In the genomic region with DNA sequence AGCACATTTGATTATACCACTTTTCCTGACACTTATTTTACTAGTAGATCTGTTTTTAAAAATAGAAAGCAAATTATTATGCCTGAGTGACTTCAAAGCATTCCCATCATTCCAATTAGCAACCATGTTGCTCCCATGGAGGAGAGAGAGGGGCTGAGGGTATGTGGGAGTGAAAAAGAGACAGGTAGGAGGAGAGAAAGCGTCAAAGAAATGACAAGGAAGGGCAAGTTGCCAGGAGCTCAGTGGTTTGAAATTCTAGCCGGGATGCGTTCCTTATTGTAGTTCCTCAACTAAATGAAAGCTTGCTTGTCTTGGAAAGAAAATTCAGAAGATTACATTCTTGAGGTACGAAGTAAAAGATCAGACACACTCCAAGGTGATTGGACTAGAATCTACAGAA, we compare ENCODE assay signal across 28 cellular contexts.
DNase-seq lines count a peak whose midpoint lies in the region; ATAC-seq, FAIRE-seq and TF ChIP-seq lines count a peak whose summit lies in the region.
"Had no signal": no experiment of that assay in that cellular context is flagged by ENCODE, and none has a peak within 500 bp of the region (broad histone marks: within the 10 kb centered on the region; RNA-seq: fewer than 3 reads in every experiment).

No MANE protein-coding gene starts in this region.

- no CpG with 5 or more reads among the region's 4 CpGs for WGBS in H9 (ENCODE audit: extremely low coverage, insufficient read length, low lambda C conversion rate)

- no peak for FAIRE-seq in astrocyte (lab: Jason Lieb, UNC)
- FAIRE-seq: A549, GM18507 had no signal

- peak overlapping the region in 2 of 3 experiments; percentile 39 to 86; a peak in 3 of 7 replicates for H3K27ac Mint-ChIP-seq in H9
- H3K27ac Mint-ChIP-seq in astrocyte (ENCODE audit: unreplicated experiment), result peak overlapping the region; percentile 65
- H3K27ac Mint-ChIP-seq in CD4-positive, alpha-beta T cell, result no peak overlapping the region
- no peak overlapping the region for H3K27ac Mint-ChIP-seq in HFFc6
- H3K27ac Mint-ChIP-seq: activated CD4-positive, alpha-beta T cell treated with anti-CD3 and anti-CD28 coated beads, Interleukin-2, amount 10 ng/mL, durations not matched to agents 24 days and 14 days; activated T-cell treated with anti-CD3 and anti-CD28 coated beads, Interleukin-2, amount 50 U/mL, for 72 hours; B cell; natural killer cell had no signal

- peaks cover 2 to 5% (median 2%) of the 10 kb centered on the region in 3 experiments; a peak in 3 of 7 replicates for H3K36me3 Mint-ChIP-seq in H9 (ENCODE audit: insufficient read depth in 1 of 3, low read depth in 3 of 3)
- no peaks in the 10 kb centered on the region for H3K36me3 Mint-ChIP-seq in astrocyte (ENCODE audit: low read depth, unreplicated experiment)
- H3K36me3 Mint-ChIP-seq in CD4-positive, alpha-beta T cell (ENCODE audit: low read depth), result no peaks in the 10 kb centered on the region
- no peaks in the 10 kb centered on the region for H3K36me3 Mint-ChIP-seq in activated T-cell treated with anti-CD3 and anti-CD28 coated beads, Interleukin-2, amount 50 U/mL, for 4 hours (ENCODE audit: insufficient read depth)
- H3K36me3 Mint-ChIP-seq in HFFc6 (ENCODE audit: low read depth), result no peaks in the 10 kb centered on the region
- H3K36me3 Mint-ChIP-seq: natural killer cell had no signal

- H4K20me1 ChIP-seq in H9 (ENCODE audit: control insufficient read depth, insufficient read depth, insufficient read length), result no peaks in the 10 kb centered on the region
- no peaks in the 10 kb centered on the region for H4K20me1 ChIP-seq in astrocyte (ENCODE audit: insufficient read depth, low read length)

- H2BK120ac ChIP-seq in H9 (ENCODE audit: low read depth, low read length, poor library complexity, severe bottlenecking), result no peak overlapping the region

- H3K27ac ChIP-seq in H9 (ENCODE audit: insufficient read length, low read depth, low read length) (no peak overlapping the region), astrocyte (ENCODE audit: low read depth, low read length) (no peak overlapping the region)
- no peak overlapping the region for H3K27ac ChIP-seq in CD4-positive, alpha-beta T cell (ENCODE audit: low read depth, low read length)
- H3K27ac ChIP-seq: A549, upper lobe of left lung, VCaP had no signal

- H3K36me3 ChIP-seq in astrocyte (ENCODE audit: insufficient read depth, low read length), result no peaks in the 10 kb centered on the region
- H3K36me3 ChIP-seq: upper lobe of left lung had no signal

- DNase-seq in H9 (no peak), astrocyte (ENCODE audit: low read depth) (peak; percentile 8), islet precursor cell (peak; percentile 72), non-pigmented ciliary epithelial cell (ENCODE audit: low read depth) (peak; percentile 10), HFFc6 (no peak), SKM-1 treated with dmso at 0.1 percent for 144 hours (lab: John Stamatoyannopoulos, UW; ENCODE audit: unreplicated experiment) (no peak)
- no peak for DNase-seq in CD4-positive, alpha-beta T cell
- DNase-seq in activated T-cell treated with anti-CD3 and anti-CD28 coated beads, Interleukin-2, amount 50 U/mL, for 4 hours, result no peak
- DNase-seq: activated CD4-positive, alpha-beta T cell treated with anti-CD3 and anti-CD28 coated beads, Interleukin-2, amount 10 ng/mL, durations not matched to agents 24 days and 14 days; activated naive CD4-positive, alpha-beta T cell treated with Interleukin-2 at 50 U/mL for 16 hours; activated T-cell treated with anti-CD3 and anti-CD28 coated beads, Interleukin-2, amount 50 U/mL, for 72 hours; amniotic stem cell; DMS79; GF-D8; GOT3; KG1; MV-4-11; natural killer cell; NCI-H187 treated with DMSO at 0.1 percent for 48 hours; NCI-H69; stimulated activated CD8-positive, alpha-beta memory T cell treated with anti-CD3 and anti-CD28 coated beads, Interleukin-4, amount 100 ng/mL, for 48 hours; upper lobe of left lung had no signal

- no peak overlapping the region for H3K14ac ChIP-seq in H9 (ENCODE audit: insufficient read depth, low read length)

- no peak overlapping the region for H3K18ac ChIP-seq in H9 (ENCODE audit: insufficient read length, low read depth, low read length)

- no peak overlapping the region for H2BK12ac ChIP-seq in H9 (ENCODE audit: insufficient read length, low read depth, low read length)

- H3K9me3 Mint-ChIP-seq in H9, result peaks cover 0 to 5% of the 10 kb centered on the region in 2 experiments; a peak in 3 of 5 replicates
- no peaks in the 10 kb centered on the region for H3K9me3 Mint-ChIP-seq in astrocyte (ENCODE audit: unreplicated experiment)
- H3K9me3 Mint-ChIP-seq in CD4-positive, alpha-beta T cell, result no peaks in the 10 kb centered on the region
- H3K9me3 Mint-ChIP-seq in activated T-cell treated with anti-CD3 and anti-CD28 coated beads, Interleukin-2, amount 50 U/mL, for 4 hours, result no peaks in the 10 kb centered on the region
- peaks cover 31% of the 10 kb centered on the region for H3K9me3 Mint-ChIP-seq in HFFc6
- H3K9me3 Mint-ChIP-seq: activated CD4-positive, alpha-beta T cell treated with anti-CD3 and anti-CD28 coated beads, Interleukin-2, amount 10 ng/mL, durations not matched to agents 24 days and 14 days; activated T-cell treated with anti-CD3 and anti-CD28 coated beads, Interleukin-2, amount 50 U/mL, for 72 hours had no signal

- H3K27me3 ChIP-seq in H9 (ENCODE audit: insufficient read depth, low read length) (no peaks in the 10 kb centered on the region), astrocyte (ENCODE audit: insufficient read depth, low read length) (no peaks in the 10 kb centered on the region)
- no peaks in the 10 kb centered on the region for H3K27me3 ChIP-seq in CD4-positive, alpha-beta T cell (ENCODE audit: control insufficient read depth, insufficient read depth, low read length)
- H3K27me3 ChIP-seq: upper lobe of left lung had no signal

- H3K23ac ChIP-seq in H9 (ENCODE audit: insufficient read length, low read depth, low read length), result no peak overlapping the region

- H3K4me1 Mint-ChIP-seq in H9, result peaks cover 32 to 36% of the 10 kb centered on the region in 2 experiments
- H3K4me1 Mint-ChIP-seq in astrocyte (ENCODE audit: low read depth, unreplicated experiment), result peaks cover 49% of the 10 kb centered on the region
- H3K4me1 Mint-ChIP-seq in CD4-positive, alpha-beta T cell (ENCODE audit: low read depth), result no peaks in the 10 kb centered on the region
- H3K4me1 Mint-ChIP-seq in activated T-cell treated with anti-CD3 and anti-CD28 coated beads, Interleukin-2, amount 50 U/mL, for 4 hours (ENCODE audit: low read depth), result no peaks in the 10 kb centered on the region
- H3K4me1 Mint-ChIP-seq in HFFc6 (ENCODE audit: low read depth), result no peaks in the 10 kb centered on the region
- H3K4me1 Mint-ChIP-seq: activated CD4-positive, alpha-beta T cell treated with anti-CD3 and anti-CD28 coated beads, Interleukin-2, amount 10 ng/mL, durations not matched to agents 24 days and 14 days; B cell; natural killer cell had no signal

- H2AK5ac ChIP-seq in H9 (ENCODE audit: insufficient read length, low read length), result no peak overlapping the region

- no peak for ATAC-seq in CD4-positive, alpha-beta T cell (ENCODE audit: poor library complexity)
- ATAC-seq in activated T-cell treated with anti-CD3 and anti-CD28 coated beads, Interleukin-2, amount 50 U/mL, for 4 hours, result no peak
- ATAC-seq: A549; activated T-cell treated with anti-CD3 and anti-CD28 coated beads, Interleukin-2, amount 50 U/mL, for 72 hours; left lobe of liver; natural killer cell; SK-N-SH treated with all-trans-retinoic acid at 6 μM for 48 hours had no signal

- no peaks in the 10 kb centered on the region for H3K9me3 ChIP-seq in H9 (ENCODE audit: control insufficient read depth, low read depth, low read length)
- H3K9me3 ChIP-seq in astrocyte (ENCODE audit: insufficient read depth, low read depth, low read length), result no peaks in the 10 kb centered on the region
- no peaks in the 10 kb centered on the region for H3K9me3 ChIP-seq in CD4-positive, alpha-beta T cell (ENCODE audit: control insufficient read depth, low read length)
- H3K9me3 ChIP-seq: A549, upper lobe of left lung had no signal

- no peak overlapping the region for H3K4ac ChIP-seq in H9 (ENCODE audit: low read depth, low read length)

- no peak overlapping the region for H2BK20ac ChIP-seq in H9 (ENCODE audit: low read depth, low read length, poor library complexity, severe bottlenecking)

- H3K4me2 ChIP-seq in H9 (ENCODE audit: insufficient read depth, insufficient read length, low read length) (no peak overlapping the region), astrocyte (ENCODE audit: low read length) (no peak overlapping the region)
- H3K4me2 ChIP-seq: A549 had no signal

- no peak overlapping the region for H2BK15ac ChIP-seq in H9 (ENCODE audit: low read depth, low read length)

- H4K5ac ChIP-seq in H9 (ENCODE audit: insufficient read length, low read depth, low read length), result no peak overlapping the region

- H2BK5ac ChIP-seq in H9 (ENCODE audit: insufficient read length, low read length), result no peak overlapping the region

- H2AFZ ChIP-seq in H9 (ENCODE audit: low read length), result peak overlapping the region; percentile 71
- no peak overlapping the region for H2AFZ ChIP-seq in astrocyte (ENCODE audit: low read depth, low read length)

- no peaks in the 10 kb centered on the region for H3K23me2 ChIP-seq in H9 (ENCODE audit: insufficient read length, low read depth, low read length, poor library complexity, severe bottlenecking)

- no peak overlapping the region for H3T11ph ChIP-seq in H9 (ENCODE audit: low read length)

- no peak for TF ChIP-seq CTCF in H9 (conservative IDR thresholded peaks at IDR 0.05)
- no peak for TF ChIP-seq CTCF in astrocyte (IDR thresholded peaks at IDR 0.05; ENCODE audit: insufficient read depth, low read depth, low read length)
- no peak for TF ChIP-seq CTCF in CD4-positive, alpha-beta T cell (IDR thresholded peaks at IDR 0.05)
- TF ChIP-seq CTCF in HFFc6 (IDR thresholded peaks at IDR 0.05), result no peak

- H3K4me3 ChIP-seq in astrocyte (ENCODE audit: insufficient read depth, low read depth, low read length), result no peak overlapping the region
- H3K4me3 ChIP-seq: A549, upper lobe of left lung had no signal

- H3K4me3 Mint-ChIP-seq in H9 (no peak overlapping the region), astrocyte (ENCODE audit: unreplicated experiment) (no peak overlapping the region), HFFc6 (no peak overlapping the region)
- H3K4me3 Mint-ChIP-seq in CD4-positive, alpha-beta T cell, result no peak overlapping the region
- H3K4me3 Mint-ChIP-seq in activated T-cell treated with anti-CD3 and anti-CD28 coated beads, Interleukin-2, amount 50 U/mL, for 4 hours, result no peak overlapping the region
- H3K4me3 Mint-ChIP-seq: activated CD4-positive, alpha-beta T cell treated with anti-CD3 and anti-CD28 coated beads, Interleukin-2, amount 10 ng/mL, durations not matched to agents 24 days and 14 days; activated T-cell treated with anti-CD3 and anti-CD28 coated beads, Interleukin-2, amount 50 U/mL, for 72 hours; B cell; natural killer cell had no signal

- no peaks in the 10 kb centered on the region for H3K79me2 ChIP-seq in H9 (ENCODE audit: insufficient read depth, low read length)
- no peaks in the 10 kb centered on the region for H3K79me2 ChIP-seq in astrocyte (ENCODE audit: insufficient read depth, low read length)

- H3K56ac ChIP-seq in H9 (ENCODE audit: insufficient read length, low read depth, low read length), result no peak overlapping the region

- H3K9ac ChIP-seq in H9 (ENCODE audit: extremely low read depth, insufficient read length, low read length), result no peak overlapping the region
- no peak overlapping the region for H3K9ac ChIP-seq in astrocyte (ENCODE audit: low read length)

- H3K27me3 Mint-ChIP-seq in H9 (ENCODE audit: low read depth) (no peaks in the 10 kb centered on the region), astrocyte (ENCODE audit: low read depth, unreplicated experiment) (no peaks in the 10 kb centered on the region), HFFc6 (ENCODE audit: insufficient read depth) (no peaks in the 10 kb centered on the region)
- H3K27me3 Mint-ChIP-seq in CD4-positive, alpha-beta T cell, result peaks cover 10% of the 10 kb centered on the region
- H3K27me3 Mint-ChIP-seq in activated T-cell treated with anti-CD3 and anti-CD28 coated beads, Interleukin-2, amount 50 U/mL, for 4 hours (ENCODE audit: low read depth), result peaks cover 3% of the 10 kb centered on the region
- H3K27me3 Mint-ChIP-seq: activated CD4-positive, alpha-beta T cell treated with anti-CD3 and anti-CD28 coated beads, Interleukin-2, amount 10 ng/mL, durations not matched to agents 24 days and 14 days; B cell had no signal

- intact Hi-C loops in CD4-positive, alpha-beta T cell (cut with DNase I, micrococcal nuclease), result no loop called here

- H3K4me1 ChIP-seq in H9 (ENCODE audit: insufficient read depth, low read length) (no peaks in the 10 kb centered on the region), astrocyte (ENCODE audit: insufficient read depth, low read length) (no peaks in the 10 kb centered on the region)
- H3K4me1 ChIP-seq: A549, upper lobe of left lung had no signal

- H4K8ac ChIP-seq in H9 (replicated peaks; ENCODE audit: insufficient read length, low read depth, low read length), result no peak overlapping the region

- H3K79me1 ChIP-seq in H9 (ENCODE audit: insufficient read depth, low read depth, low read length, poor library complexity, severe bottlenecking), result no peaks in the 10 kb centered on the region

- CTCF ChIA-PET in CD4-positive, alpha-beta T cell (lab: Charles Lee), result no interaction called here

- H4K91ac ChIP-seq in H9 (ENCODE audit: insufficient read length, low read depth, low read length), result no peak overlapping the region

- POLR2A ChIA-PET in CD4-positive, alpha-beta T cell (lab: Charles Lee), result no interaction called here

Comparison
In these comparisons a context has a peak if more than half of its experiments do, and no peak if none do; other contexts are left out.
1. DNase-seq: peak in astrocyte (single experiment), islet precursor cell (single experiment) and non-pigmented ciliary epithelial cell (single experiment); none in H9 (single experiment), CD4-positive, alpha-beta T cell (0 of 10), activated T-cell treated with anti-CD3 and anti-CD28 coated beads, Interleukin-2, amount 50 U/mL, for 4 hours (single experiment), HFFc6 (single experiment) and SKM-1 treated with dmso at 0.1 percent for 144 hours (single experiment).
2. H3K27ac Mint-ChIP-seq: peak in H9 (2 of 3) and astrocyte (single experiment); none in CD4-positive, alpha-beta T cell (single experiment) and HFFc6 (single experiment).